11 cellular contexts compared by ENCODE assay signal in genomic region chr13:42038661-42039456, GRCh38. TPM values are rescaled to one million over a fixed set of nuclear protein-coding genes. Genes with fewer than 3 reads are reported as not detected.
DNase-seq lines count a peak whose midpoint lies in the region; ATAC-seq and TF ChIP-seq lines count a peak whose summit lies in the region.
"Had no signal": no experiment of that assay in that cellular context is flagged by ENCODE, and none has a peak within 500 bp of the region (broad histone marks: within the 10 kb centered on the region; RNA-seq: fewer than 3 reads in every experiment).

No MANE protein-coding gene starts in this region.

- H3K36me3 Mint-ChIP-seq in activated CD4-positive, alpha-beta T cell treated with anti-CD3 and anti-CD28 coated beads, Interleukin-2, amount 10 ng/mL, durations not matched to agents 24 days and 14 days (ENCODE audit: low read depth): peaks cover 2% of the 10 kb centered on the region
- H3K36me3 Mint-ChIP-seq in activated CD4-positive, alpha-beta memory T cell treated with anti-CD3 and anti-CD28 coated beads for 36 hours: no peaks in the 10 kb centered on the region

- H3K79me2 ChIP-seq in hepatocyte: peaks cover 18% of the 10 kb centered on the region

- CTCF ChIA-PET in activated CD4-positive, alpha-beta memory T cell treated with anti-CD3 and anti-CD28 coated beads for 36 hours (lab: Charles Lee): interaction anchor here (0.6 kb wide), 1 partner anchor 50 kb away, joined by 4 read pairs; no protein-coding TSS in a partner anchor

- intact Hi-C loops in activated CD4-positive, alpha-beta T cell treated with anti-CD3 and anti-CD28 coated beads, Interleukin-2, amount 10 ng/mL, durations not matched to agents 24 days and 14 days (cut with micrococcal nuclease): no loop called here
- intact Hi-C loops in activated CD4-positive, alpha-beta memory T cell treated with anti-CD3 and anti-CD28 coated beads for 36 hours (cut with micrococcal nuclease): no loop called here

- H3K4me1 ChIP-seq in hepatocyte (ENCODE audit: insufficient read depth) (no peaks in the 10 kb centered on the region), stomach smooth muscle (ENCODE audit: control insufficient read depth, insufficient read depth, low read length) (peaks cover 14% of the 10 kb centered on the region)

- DNase-seq in activated CD4-positive, alpha-beta T cell treated with anti-CD3 and anti-CD28 coated beads, Interleukin-2, amount 10 ng/mL, durations not matched to agents 24 days and 14 days: no peak
- DNase-seq in activated CD4-positive, alpha-beta T cell treated with anti-CD3 and anti-CD28 coated beads for 4 hours: no peak
- DNase-seq in activated CD4-positive, alpha-beta memory T cell treated with anti-CD3 and anti-CD28 coated beads for 36 hours: no peak
- DNase-seq in hepatocyte (ENCODE audit: low spot score): no peak
- DNase-seq: ACHN; NCI-H1930; stimulated activated CD4-positive, alpha-beta T cell treated with anti-CD3 and anti-CD28 coated beads, Interleukin-4, amount 100 ng/mL, for 4 hours had no signal

- H3K27me3 ChIP-seq in hepatocyte (no peaks in the 10 kb centered on the region), stomach smooth muscle (ENCODE audit: control insufficient read depth in 1 of 2, insufficient read depth in 2 of 2, low read length in 2 of 2) (no peaks in the 10 kb centered on the region)

- WGBS in hepatocyte (ENCODE audit: low lambda C conversion rate, missing lambda C conversion rate): 83% methylated on average over 19 of the region's 19 CpGs

- peak overlapping the region; percentile 84 for H3K4me3 Mint-ChIP-seq in activated CD4-positive, alpha-beta T cell treated with anti-CD3 and anti-CD28 coated beads, Interleukin-2, amount 10 ng/mL, durations not matched to agents 24 days and 14 days
- peak overlapping the region; percentile 81 for H3K4me3 Mint-ChIP-seq in activated CD4-positive, alpha-beta memory T cell treated with anti-CD3 and anti-CD28 coated beads for 36 hours

- POLR2A ChIA-PET in activated CD4-positive, alpha-beta memory T cell treated with anti-CD3 and anti-CD28 coated beads for 36 hours (lab: Charles Lee): interaction anchor here (1.8 kb wide), 1 partner anchor 9 kb away, joined by 6 read pairs; the partner anchor contains the start of gene DGKH

- H3K36me3 ChIP-seq in hepatocyte (replicated peaks; ENCODE audit: insufficient read depth, low read depth) (no peaks in the 10 kb centered on the region), stomach smooth muscle (ENCODE audit: control insufficient read depth in 2 of 2, insufficient read depth in 2 of 2, low read length in 2 of 2) (no peaks in the 10 kb centered on the region)

- no peaks in the 10 kb centered on the region for H3K9me2 ChIP-seq in hepatocyte (replicated peaks; ENCODE audit: insufficient read depth)

- peaks cover 36% of the 10 kb centered on the region for H3K27me3 Mint-ChIP-seq in activated CD4-positive, alpha-beta T cell treated with anti-CD3 and anti-CD28 coated beads, Interleukin-2, amount 10 ng/mL, durations not matched to agents 24 days and 14 days
- H3K27me3 Mint-ChIP-seq in activated CD4-positive, alpha-beta memory T cell treated with anti-CD3 and anti-CD28 coated beads for 36 hours: peaks cover 5% of the 10 kb centered on the region

- H3K9me3 ChIP-seq in hepatocyte (ENCODE audit: low read depth) (no peaks in the 10 kb centered on the region), stomach smooth muscle (ENCODE audit: control insufficient read depth in 2 of 2, low read length in 2 of 2) (no peaks in the 10 kb centered on the region)

- H3K27ac Mint-ChIP-seq in activated CD4-positive, alpha-beta T cell treated with anti-CD3 and anti-CD28 coated beads, Interleukin-2, amount 10 ng/mL, durations not matched to agents 24 days and 14 days: peak overlapping the region; percentile 34
- H3K27ac Mint-ChIP-seq in activated CD4-positive, alpha-beta memory T cell treated with anti-CD3 and anti-CD28 coated beads for 36 hours: no peak overlapping the region

- H3K27ac ChIP-seq in hepatocyte (peak overlapping the region; percentile 96), stomach smooth muscle (ENCODE audit: low read length) (peak overlapping the region; percentile 95)

- no peaks in the 10 kb centered on the region for H3K9me3 Mint-ChIP-seq in activated CD4-positive, alpha-beta T cell treated with anti-CD3 and anti-CD28 coated beads, Interleukin-2, amount 10 ng/mL, durations not matched to agents 24 days and 14 days
- peaks cover 7% of the 10 kb centered on the region for H3K9me3 Mint-ChIP-seq in activated CD4-positive, alpha-beta memory T cell treated with anti-CD3 and anti-CD28 coated beads for 36 hours

- H3K9ac ChIP-seq in stomach smooth muscle (ENCODE audit: low read length in 2 of 2): peak overlapping the region; percentile 84

- no peak for TF ChIP-seq CTCF in hepatocyte (IDR thresholded peaks at IDR 0.05; ENCODE audit: poor library complexity)

- H3K4me3 ChIP-seq in hepatocyte (no peak overlapping the region), stomach smooth muscle (ENCODE audit: low read length in 2 of 2) (peak overlapping the region; percentile 82 to 86)

- ATAC-seq in HG02571 (IDR thresholded peaks at IDR 0.05; ENCODE audit: unreplicated experiment) (no peak), HG03442 (IDR thresholded peaks at IDR 0.05; ENCODE audit: unreplicated experiment) (no peak), GM21619 (IDR thresholded peaks at IDR 0.05; ENCODE audit: unreplicated experiment) (no peak)

- H2AFZ ChIP-seq in hepatocyte: peak overlapping the region; percentile 63

- peak overlapping the region; percentile 74 for H3K4me2 ChIP-seq in hepatocyte

- peaks cover 19% of the 10 kb centered on the region for H3K4me1 Mint-ChIP-seq in activated CD4-positive, alpha-beta T cell treated with anti-CD3 and anti-CD28 coated beads, Interleukin-2, amount 10 ng/mL, durations not matched to agents 24 days and 14 days
- peaks cover 18% of the 10 kb centered on the region for H3K4me1 Mint-ChIP-seq in activated CD4-positive, alpha-beta memory T cell treated with anti-CD3 and anti-CD28 coated beads for 36 hours (ENCODE audit: low read depth)

- H4K20me1 ChIP-seq in hepatocyte (ENCODE audit: insufficient read depth, poor library complexity, severe bottlenecking): no peaks in the 10 kb centered on the region

RNA-seq across cellular contexts. Expression of gene DGKH, which starts 9.6 kb away (rescaled TPM):
- total RNA-seq in activated CD4-positive, alpha-beta T cell treated with anti-CD3 and anti-CD28 coated beads, Interleukin-2, amount 10 ng/mL, durations not matched to agents 24 days and 14 days: 13.4 and 17.9 TPM in 2 replicates
- 10 to 100 TPM in 1 of 2 experiments, 1 to 10 TPM in 1; 8.9 to 11.6 TPM for total RNA-seq in activated CD4-positive, alpha-beta memory T cell treated with anti-CD3 and anti-CD28 coated beads for 36 hours
- 7.2 and 8.5 TPM in 2 replicates for total RNA-seq in hepatocyte
- 3.6 and 4.8 TPM in 2 replicates for polyA plus RNA-seq in hepatocyte
